Comparison of ENCODE assay signal across 16 cellular contexts in genomic region chr5:42514759-42515158, GRCh38.
A peak's percentile ranks its signal among the peaks of the same experiment; 100 is the strongest.
DNase-seq lines count a peak whose midpoint lies in the region; ATAC-seq, FAIRE-seq and TF ChIP-seq lines count a peak whose summit lies in the region.
"Had no signal": no experiment of that assay in that cellular context is flagged by ENCODE, and none has a peak within 500 bp of the region (broad histone marks: within the 10 kb centered on the region; RNA-seq: fewer than 3 reads in every experiment).

No MANE protein-coding gene starts in this region.

- H3K4me1 ChIP-seq in GM12878 (ENCODE audit: control insufficient read depth, insufficient read depth, low read length) = no peaks in the 10 kb centered on the region
- H3K4me1 ChIP-seq in pancreas = peaks cover 3 to 7% (median 3%) of the 10 kb centered on the region in 3 donors
- H3K4me1 ChIP-seq in vagina = peaks cover 20% of the 10 kb centered on the region
- H3K4me1 ChIP-seq: SJSA1, testis had no signal

- H3K4me2 ChIP-seq in GM12878 (ENCODE audit: control insufficient read depth, insufficient read depth) = no peak overlapping the region

- BruUV-seq in GM12878 (replicated peaks; lab: Mats Ljungman, UMichigan) = no TSS peak

- no peaks in the 10 kb centered on the region for H3K79me2 ChIP-seq in GM12878 (ENCODE audit: control insufficient read depth, insufficient read depth, low read length)

- TF ChIP-seq RAD21 in GM12878 (IDR thresholded peaks at IDR 0.05; ENCODE audit: insufficient read depth, low read depth, low read length) = 0 out of 2 replicates have a peak, but pooled peaks have one; percentile 4

- RAD21 ChIA-PET in GM12878 (lab: Charles Lee; ENCODE audit: unreplicated experiment) = interaction anchor here (0.9 to 2.2 kb wide), 9 partner anchors 11 to 375 kb away, joined by 3 to 13 read pairs (median 4); partner anchors contain the start of gene GHR

- in situ Hi-C loops in GM12878 (cut with MboI) = no loop called here

- H3K36me3 ChIP-seq in GM12878 (ENCODE audit: control insufficient read depth in 2 of 2, insufficient read depth in 2 of 2, low read length in 1 of 2) (no peaks in the 10 kb centered on the region), pancreas (no peaks in the 10 kb centered on the region), vagina (no peaks in the 10 kb centered on the region)
- H3K36me3 ChIP-seq: SJSA1 had no signal

- H3K9me3 ChIP-seq in GM12878 (replicated peaks; ENCODE audit: control insufficient read depth, insufficient read depth, low read length) = no peaks in the 10 kb centered on the region
- H3K9me3 ChIP-seq in pancreas = no peaks in the 10 kb centered on the region
- H3K9me3 ChIP-seq in vagina = no peaks in the 10 kb centered on the region
- H3K9me3 ChIP-seq: SJSA1, testis had no signal

- TF ChIP-seq CTCF in GM12864 (IDR thresholded peaks at IDR 0.05; ENCODE audit: low read depth, low read length, missing control alignments) (peak; percentile 17), GM12878 (IDR thresholded peaks at IDR 0.05 in 2 of 3, conservative IDR thresholded peaks at IDR 0.05 in 1 of 3; ENCODE audit: control insufficient read depth in 2 of 3, extremely low read depth in 1 of 3, insufficient read depth in 1 of 3, low read depth in 3 of 3, low read length in 3 of 3) (peak in 2 of 3 experiments; percentile 8 to 14; a peak in 2 of 6 replicates), pancreas (IDR thresholded peaks at IDR 0.05) (no peak), vagina (IDR thresholded peaks at IDR 0.05) (no peak)

- SMC1A ChIA-PET in GM12878 (lab: Charles Lee; ENCODE audit: uncharacterized antibody, unreplicated experiment) = interaction anchor here (0.6 to 2.4 kb wide), 18 partner anchors 8 to 374 kb away, joined by 3 to 14 read pairs (median 4); partner anchors contain the start of gene GHR

- H3K27ac ChIP-seq in GM12878 (ENCODE audit: control insufficient read depth, insufficient read depth) (no peak overlapping the region), pancreas (no peak overlapping the region), vagina (no peak overlapping the region)
- H3K27ac ChIP-seq: SJSA1, skin epidermis, testis had no signal

- ATAC-seq in GM12878 (peak; percentile 39; the same call in 2 of the 3 replicates), pancreas (peak in 3 of 4 donors; percentile 37 to 67 (median 40)), GM18873 (IDR thresholded peaks at IDR 0.05; ENCODE audit: low FRiP score, unreplicated experiment) (no peak)
- ATAC-seq: natural killer cell had no signal

- H2AFZ ChIP-seq in GM12878 (ENCODE audit: control insufficient read depth, low read depth, low read length) = no peak overlapping the region

- no peaks in the 10 kb centered on the region for H4K20me1 ChIP-seq in GM12878 (ENCODE audit: control insufficient read depth, insufficient read depth)

- POLR2A ChIA-PET in GM12878 (lab: Charles Lee) = interaction anchor here (0.8 kb wide), 1 partner anchor 10 kb away, joined by 3 read pairs; no protein-coding TSS in a partner anchor

- no peak for FAIRE-seq in GM12878 (lab: Jason Lieb, UNC)
- FAIRE-seq in pancreas (lab: Jason Lieb, UNC) = no peak

- DNase-seq in GM12864 (ENCODE audit: low read depth) = no peak
- DNase-seq in HuH-7 (ENCODE audit: low spot score) = peak; percentile 14
- no peak for DNase-seq in GM12878 (ENCODE audit: low read depth, low spot score)
- no peak for DNase-seq in pancreas
- no peak for DNase-seq in activated CD4-positive, CD25-positive, alpha-beta regulatory T cell (lab: John Stamatoyannopoulos, UW)
- DNase-seq in vagina (ENCODE audit: extremely low spot score in 2 of 2) = no peak
- DNase-seq: activated B cell treated with CpG ODN at 0.5 μM for 24 hours; activated T-cell treated with anti-CD3 and anti-CD28 coated beads, Interleukin-2, amount 50 U/mL, for 24 hours; amygdala; Calu3; HFFc6; natural killer cell; testis had no signal

- TF ChIP-seq POLR2A in GM12878 (IDR thresholded peaks at IDR 0.05; ENCODE audit: low read depth, low read length) (no peak), vagina (IDR thresholded peaks at IDR 0.05) (no peak)

- WGBS in GM12878 (ENCODE audit: insufficient coverage, insufficient replicate concordance, low lambda C conversion rate, missing lambda C conversion rate) = 0% methylated on average over 2 of the region's 2 CpGs
- 35 to 40% methylated on average over 2 of the region's 2 CpGs for WGBS in pancreas, 2 donors

- intact Hi-C loops in GM12878 (cut with micrococcal nuclease; ENCODE audit: unreplicated experiment) (no loop called here), pancreas (cut with DNase I) (no loop called here), vagina (cut with DNase I) (no loop called here)

- no peak for TF ChIP-seq EP300 in GM12878 (IDR thresholded peaks at IDR 0.05; ENCODE audit: borderline replicate concordance in 1 of 2, control insufficient read depth in 1 of 2, low read depth in 2 of 2, low read length in 2 of 2)

- H3K27me3 ChIP-seq in GM12878 (replicated peaks in 1 of 2; ENCODE audit: control insufficient read depth in 2 of 2, insufficient read depth in 2 of 2, low read length in 1 of 2) = no peaks in the 10 kb centered on the region
- no peaks in the 10 kb centered on the region for H3K27me3 ChIP-seq in pancreas
- no peaks in the 10 kb centered on the region for H3K27me3 ChIP-seq in vagina
- H3K27me3 ChIP-seq: SJSA1, testis had no signal

- H3K4me3 ChIP-seq in GM12864 (ENCODE audit: low read depth, low read length) = no peak overlapping the region
- no peak overlapping the region for H3K4me3 ChIP-seq in GM12878
- no peak overlapping the region for H3K4me3 ChIP-seq in pancreas
- H3K4me3 ChIP-seq in vagina = no peak overlapping the region
- H3K4me3 ChIP-seq: SJSA1, skin epidermis, testis had no signal

- H3K9ac ChIP-seq in GM12878 (ENCODE audit: control insufficient read depth, insufficient read depth, low read length) = no peak overlapping the region

- CTCF ChIA-PET in GM12878 (lab: Yijun Ruan, JAX) = interaction anchor here (0.5 to 3.6 kb wide), 21 partner anchors 9 to 375 kb away, joined by 3 to 28 read pairs (median 4); partner anchors contain the start of gene GHR

TF ChIP-seq in GM12878, 131 proteins besides CTCF, POLR2A, EP300 and RAD21:
- TF ChIP-seq ZNF274 (IDR thresholded peaks at IDR 0.05; ENCODE audit: insufficient read depth, insufficient read length) (no peak), SMC3 (IDR thresholded peaks at IDR 0.05; ENCODE audit: borderline replicate concordance, low read length) (peak; percentile 11; the same call in 1 of the 2 replicates)
TF ChIP-seq in GM12878: peak in this region for 1.

Comparison
In these comparisons a context has a peak if more than half of its experiments do, and no peak if none do; other contexts are left out.
1. CTCF ChIP-seq: peak in GM12864 (single experiment) and GM12878 (2 of 3); none in pancreas (0 of 4) and vagina (0 of 3).